In the genomic region with DNA sequence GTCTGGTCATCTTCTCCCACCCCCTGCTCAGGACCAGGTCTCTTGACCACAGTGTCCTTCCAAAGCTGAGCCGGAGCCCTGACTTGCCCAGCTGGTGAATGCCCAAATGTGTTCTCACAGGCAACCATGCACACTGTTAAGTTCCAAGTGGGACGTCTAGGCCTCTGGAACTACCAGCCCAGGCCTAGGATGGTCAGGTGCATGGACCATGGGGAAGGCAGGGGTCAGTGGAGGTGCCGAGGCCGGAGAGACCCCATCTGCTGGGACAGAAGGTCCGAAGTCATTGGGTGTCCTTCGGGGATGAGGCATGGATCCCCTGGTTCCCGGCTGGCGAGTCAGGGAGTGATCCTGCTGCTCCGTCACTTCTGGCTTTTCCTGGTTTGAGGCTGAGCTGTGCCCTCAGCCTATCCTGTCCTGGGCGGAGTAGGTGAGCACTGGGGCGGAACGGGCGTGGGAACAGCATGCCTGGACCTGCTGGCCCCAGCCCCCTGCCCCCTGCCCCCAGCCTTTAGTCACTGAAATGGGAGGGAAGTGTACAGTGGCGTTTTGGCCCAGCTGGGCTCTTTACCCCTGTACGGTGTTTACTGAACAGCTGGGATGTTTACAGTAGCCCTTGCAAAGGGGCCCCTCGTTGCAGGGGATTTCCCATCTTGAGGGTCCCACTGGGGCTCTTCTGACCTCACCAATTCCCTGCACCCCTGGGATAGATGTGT, we compare ENCODE assay signal across 1 cellular context.
TF ChIP-seq lines count a peak whose summit lies in the region.

No MANE protein-coding gene starts in this region.

TF ChIP-seq in endothelial cell of umbilical vein, 7 proteins besides CTCF, POLR2A, EP300 and RAD21:
- TF ChIP-seq GATA2 (IDR thresholded peaks at IDR 0.05; ENCODE audit: insufficient read depth, insufficient read length, low read depth, low read length) (no peak), JUN (IDR thresholded peaks at IDR 0.05; ENCODE audit: borderline replicate concordance, insufficient read depth, insufficient read length, low read depth) (no peak), MYC (IDR thresholded peaks at IDR 0.05; ENCODE audit: low read depth, low read length) (no peak), EZH2 (IDR thresholded peaks at IDR 0.05; ENCODE audit: borderline replicate concordance, low read depth, low read length, severe bottlenecking) (no peak), POLR2AphosphoS5 (IDR thresholded peaks at IDR 0.05; ENCODE audit: insufficient read depth, low read depth, low read length) (no peak), FOS (IDR thresholded peaks at IDR 0.05; ENCODE audit: borderline replicate concordance, insufficient read depth, low read length) (no peak)
- TF ChIP-seq, protein P1, sequence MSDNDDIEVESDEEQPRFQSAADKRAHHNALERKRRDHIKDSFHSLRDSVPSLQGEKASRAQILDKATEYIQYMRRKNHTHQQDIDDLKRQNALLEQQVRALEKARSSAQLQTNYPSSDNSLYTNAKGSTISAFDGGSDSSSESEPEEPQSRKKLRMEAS (IDR thresholded peaks at IDR 0.05; ENCODE audit: insufficient read depth, insufficient read length) = no peak
